16 cellular contexts compared by ENCODE assay signal in genomic region chr1:205358579-205358978, GRCh38. TPM values are rescaled to one million over a fixed set of nuclear protein-coding genes. Genes with fewer than 3 reads are reported as not detected.
DNase-seq lines count a peak whose midpoint lies in the region; ATAC-seq, FAIRE-seq and TF ChIP-seq lines count a peak whose summit lies in the region.
"Had no signal": no experiment of that assay in that cellular context is flagged by ENCODE, and none has a peak within 500 bp of the region (broad histone marks: within the 10 kb centered on the region; RNA-seq: fewer than 3 reads in every experiment).

No MANE protein-coding gene starts in this region.

- no peak overlapping the region for H3K4me3 Mint-ChIP-seq in natural killer cell treated with Interleukin-12 subunit alpha and Interleukin-12 subunit beta and Interleukin-15 and Interleukin-18, amount 100 ng/mL, for 72 hours
- H3K4me3 Mint-ChIP-seq in natural killer cell (no peak overlapping the region), brain (peak overlapping the region in 1 of 5 experiments; percentile 6), nephron progenitor cell (no peak overlapping the region)

- H3K36me3 Mint-ChIP-seq in natural killer cell treated with Interleukin-12 subunit alpha and Interleukin-12 subunit beta and Interleukin-15 and Interleukin-18, amount 100 ng/mL, for 72 hours, result no peaks in the 10 kb centered on the region
- H3K36me3 Mint-ChIP-seq in natural killer cell (no peaks in the 10 kb centered on the region), brain (no peaks in the 10 kb centered on the region), nephron progenitor cell (ENCODE audit: low read depth) (no peaks in the 10 kb centered on the region)
- H3K36me3 Mint-ChIP-seq: CD4-positive, alpha-beta memory T cell had no signal

- no peaks in the 10 kb centered on the region for H3K9me3 Mint-ChIP-seq in natural killer cell treated with Interleukin-12 subunit alpha and Interleukin-12 subunit beta and Interleukin-15 and Interleukin-18, amount 100 ng/mL, for 72 hours
- H3K9me3 Mint-ChIP-seq in natural killer cell (no peaks in the 10 kb centered on the region), brain (no peaks in the 10 kb centered on the region), nephron progenitor cell (no peaks in the 10 kb centered on the region)
- H3K9me3 Mint-ChIP-seq: CD4-positive, alpha-beta memory T cell had no signal

- DNase-seq in natural killer cell treated with Interleukin-12 subunit alpha and Interleukin-12 subunit beta and Interleukin-15 and Interleukin-18, amount 100 ng/mL, for 72 hours (ENCODE audit: low spot score), result peak; percentile 15
- DNase-seq in natural killer cell (no peak), nephron progenitor cell (no peak), HPDE6-E6E7 (ENCODE audit: extremely low spot score) (no peak), HTR-8/SVneo (ENCODE audit: insufficient read length, low spot score) (no peak), mesenteric fat pad (ENCODE audit: low spot score) (no peak)
- DNase-seq: BE2C; CD4-positive, alpha-beta memory T cell; DMS153; DMS79 treated with DMSO at 0.1 percent for 48 hours; EL; GOT3 had no signal

- no peak for ATAC-seq in natural killer cell treated with Interleukin-12 subunit alpha and Interleukin-12 subunit beta and Interleukin-15 and Interleukin-18, amount 100 ng/mL, for 72 hours
- no peak for ATAC-seq in natural killer cell

- no peak for FAIRE-seq in HTR-8/SVneo (lab: Jason Lieb, UNC)
- FAIRE-seq: A204.1, G401.6, GM12891 had no signal

- H3K27ac Mint-ChIP-seq in natural killer cell treated with Interleukin-12 subunit alpha and Interleukin-12 subunit beta and Interleukin-15 and Interleukin-18, amount 100 ng/mL, for 72 hours, result no peak overlapping the region
- no peak overlapping the region for H3K27ac Mint-ChIP-seq in natural killer cell
- peak overlapping the region; percentile 60 to 99 (median 89) for H3K27ac Mint-ChIP-seq in brain
- peak overlapping the region; percentile 71 for H3K27ac Mint-ChIP-seq in nephron progenitor cell

- H3K4me1 Mint-ChIP-seq in natural killer cell treated with Interleukin-12 subunit alpha and Interleukin-12 subunit beta and Interleukin-15 and Interleukin-18, amount 100 ng/mL, for 72 hours (ENCODE audit: low read depth in 2 of 2), result no peaks in the 10 kb centered on the region
- H3K4me1 Mint-ChIP-seq in natural killer cell (no peaks in the 10 kb centered on the region), brain (peaks cover 92% of the 10 kb centered on the region), nephron progenitor cell (peaks cover 62% of the 10 kb centered on the region)
- H3K4me1 Mint-ChIP-seq: CD4-positive, alpha-beta memory T cell had no signal

- H3K27me3 Mint-ChIP-seq in natural killer cell treated with Interleukin-12 subunit alpha and Interleukin-12 subunit beta and Interleukin-15 and Interleukin-18, amount 100 ng/mL, for 72 hours, result peaks cover 25 to 28% of the 10 kb centered on the region in 2 donors
- peaks cover 16 to 48% of the 10 kb centered on the region in 2 donors for H3K27me3 Mint-ChIP-seq in natural killer cell (ENCODE audit: low read depth in 2 of 2)
- H3K27me3 Mint-ChIP-seq in brain, result no peaks in the 10 kb centered on the region
- H3K27me3 Mint-ChIP-seq in nephron progenitor cell (ENCODE audit: low read depth, poor library complexity), result no peaks in the 10 kb centered on the region

- intact Hi-C loops in natural killer cell (cut with micrococcal nuclease), result loop anchor here (10.0 kb wide), 1 partner anchor 306 kb away; no protein-coding TSS in a partner anchor

- TF ChIP-seq CTCF in natural killer cell (IDR thresholded peaks at IDR 0.05), result no peak
- TF ChIP-seq CTCF in brain (conservative IDR thresholded peaks at IDR 0.05), result no peak
- TF ChIP-seq CTCF in nephron progenitor cell (IDR thresholded peaks at IDR 0.05), result no peak

RNA-seq across cellular contexts. Expression of gene KLHDC8A, which starts 1.9 kb away (rescaled TPM):
- total RNA-seq in natural killer cell treated with Interleukin-12 subunit alpha and Interleukin-12 subunit beta and Interleukin-15 and Interleukin-18, amount 100 ng/mL, for 72 hours, result not detected
- not detected for total RNA-seq in natural killer cell
- 11.4 TPM for polyA plus RNA-seq in brain (ENCODE audit: insufficient read depth, low read depth, low replicate concordance)
- total RNA-seq in mesenteric fat pad, result not detected
- total RNA-seq: CD4-positive, alpha-beta memory T cell had no signal
- polyA plus RNA-seq: CD4-positive, alpha-beta memory T cell had no signal

RNA-seq across cellular contexts. Expression of gene NUAK2, which starts 37.0 kb away (rescaled TPM):
- total RNA-seq in natural killer cell treated with Interleukin-12 subunit alpha and Interleukin-12 subunit beta and Interleukin-15 and Interleukin-18, amount 100 ng/mL, for 72 hours, result 1 to 10 TPM; 1.0 to 2.5 TPM
- total RNA-seq in natural killer cell (10 to 100 TPM; 17.3 to 21.7 (median 21.5) TPM), mesenteric fat pad (1.6 TPM)
- 14.4 TPM for polyA plus RNA-seq in brain (ENCODE audit: insufficient read depth, low read depth, low replicate concordance)

Comparison
In these comparisons a context has a peak if more than half of its experiments do, and no peak if none do; other contexts are left out.
1. H3K27ac Mint-ChIP-seq: peak in brain (5 of 5) and nephron progenitor cell (single experiment); none in natural killer cell treated with Interleukin-12 subunit alpha and Interleukin-12 subunit beta and Interleukin-15 and Interleukin-18, amount 100 ng/mL, for 72 hours (0 of 2) and natural killer cell (0 of 2).